In the genomic region with DNA sequence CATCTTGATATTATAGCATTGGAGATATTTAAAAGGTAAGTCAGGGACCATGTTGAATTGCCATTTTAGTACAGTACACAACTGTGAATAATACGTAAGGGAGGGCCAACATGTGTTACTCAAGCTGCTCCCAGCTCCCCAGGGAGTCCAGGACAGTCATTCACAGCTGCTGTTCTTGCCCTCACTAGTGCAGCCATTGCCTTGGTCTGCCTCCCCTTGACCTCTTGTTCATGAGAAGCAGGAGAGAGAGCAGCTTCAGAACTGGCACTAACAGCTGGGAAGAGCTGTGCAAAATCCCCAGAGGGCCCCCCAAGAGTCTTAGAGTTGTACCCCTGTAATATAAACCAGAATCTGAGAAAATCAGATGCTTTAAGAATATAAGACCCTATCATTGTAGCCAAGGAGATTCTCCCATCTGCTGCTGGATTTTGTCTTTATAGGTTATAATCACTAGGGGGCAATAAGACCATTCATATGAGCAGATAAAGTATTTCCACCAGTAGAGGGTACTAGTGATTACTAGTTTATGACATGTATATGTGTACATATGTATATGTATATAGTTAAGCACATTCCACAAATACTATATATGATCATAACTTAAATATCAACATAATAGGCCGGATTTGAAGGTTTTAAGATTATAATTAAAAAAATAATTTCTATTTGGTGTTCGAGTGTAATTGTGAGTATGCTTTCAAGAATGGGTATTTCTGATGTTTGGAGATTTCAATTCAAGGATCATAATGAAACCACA, we compare ENCODE assay signal across 9 cellular contexts. TPM values are rescaled to one million over a fixed set of nuclear protein-coding genes. Genes with fewer than 3 reads are reported as not detected.
DNase-seq lines count a peak whose midpoint lies in the region; ATAC-seq, FAIRE-seq and TF ChIP-seq lines count a peak whose summit lies in the region.
"Had no signal": no experiment of that assay in that cellular context is flagged by ENCODE, and none has a peak within 500 bp of the region (broad histone marks: within the 10 kb centered on the region; RNA-seq: fewer than 3 reads in every experiment).

No MANE protein-coding gene starts in this region.

- BruUV-seq in mammary epithelial cell (replicated peaks; lab: Mats Ljungman, UMichigan), result no TSS peak

- H3K4me3 ChIP-seq in GM12865 (ENCODE audit: low read depth, low read length) (no peak overlapping the region), HL-60 (replicated peaks; ENCODE audit: insufficient read depth, low read length) (no peak overlapping the region), mammary epithelial cell (replicated peaks in 1 of 3; ENCODE audit: insufficient read depth in 1 of 3, low read depth in 2 of 3, low read length in 3 of 3) (no peak overlapping the region)

- H3K4me3 Mint-ChIP-seq in type B pancreatic cell, result no peak overlapping the region

- H3K9ac ChIP-seq in mammary epithelial cell (ENCODE audit: insufficient read depth, low read length), result no peak overlapping the region

- TF ChIP-seq CTCF in GM12865 (IDR thresholded peaks at IDR 0.05; ENCODE audit: insufficient read depth, low read depth, low read length, missing control alignments), result peak; percentile 49
- TF ChIP-seq CTCF in HL-60 (IDR thresholded peaks at IDR 0.05; ENCODE audit: insufficient read depth, low read length), result peak; percentile 71
- TF ChIP-seq CTCF in mammary epithelial cell (conservative IDR thresholded peaks at IDR 0.05 in 1 of 2, IDR thresholded peaks at IDR 0.05 in 1 of 2; ENCODE audit: extremely low read depth in 1 of 2, insufficient read depth in 1 of 2, low read depth in 1 of 2, low read length in 2 of 2), result peak; percentile 76 to 79
- peak; percentile 83 for TF ChIP-seq CTCF in type B pancreatic cell (conservative IDR thresholded peaks at IDR 0.05)

- no peaks in the 10 kb centered on the region for H3K9me3 Mint-ChIP-seq in type B pancreatic cell

- H4K20me1 ChIP-seq in mammary epithelial cell (ENCODE audit: insufficient read depth, low read length), result no peaks in the 10 kb centered on the region

- WGBS in mammary epithelial cell (ENCODE audit: low coverage, missing lambda C conversion rate), result 23% methylated on average over 3 of the region's 3 CpGs

- H3K36me3 ChIP-seq in mammary epithelial cell (ENCODE audit: insufficient read depth, low read length), result peaks cover 4% of the 10 kb centered on the region

- H3K4me2 ChIP-seq in mammary epithelial cell (ENCODE audit: insufficient read depth, low read depth, low read length), result no peak overlapping the region

- H3K79me2 ChIP-seq in mammary epithelial cell (ENCODE audit: insufficient read depth, low read length), result no peaks in the 10 kb centered on the region

- peak overlapping the region; percentile 10 for H2AFZ ChIP-seq in mammary epithelial cell (ENCODE audit: low read depth, low read length)

- no peaks in the 10 kb centered on the region for H3K9me3 ChIP-seq in mammary epithelial cell (replicated peaks; ENCODE audit: insufficient read depth, low read length)

- CTCF ChIA-PET in mammary epithelial cell (lab: Charles Lee; ENCODE audit: low non-redundant PET), result interaction anchor here (0.5 kb wide), 1 partner anchor 419 kb away, joined by 6 read pairs; no protein-coding TSS in a partner anchor

- no peak overlapping the region for H3K27ac ChIP-seq in HL-60 (replicated peaks)
- H3K27ac ChIP-seq in mammary epithelial cell (ENCODE audit: insufficient read depth, low read depth, low read length), result no peak overlapping the region

- intact Hi-C loops in mammary epithelial cell (cut with micrococcal nuclease) (loop anchor here (1.0 to 10.0 kb wide), 4 partner anchors 11 to 740 kb away; no protein-coding TSS in a partner anchor), left colon (cut with DNase I, micrococcal nuclease) (no loop called here)

- no peaks in the 10 kb centered on the region for H3K4me1 ChIP-seq in mammary epithelial cell (ENCODE audit: insufficient read depth, low read length)

- H3K27ac Mint-ChIP-seq in type B pancreatic cell, result no peak overlapping the region

- peak; percentile 90 for ATAC-seq in left colon

- peaks cover 4% of the 10 kb centered on the region for H3K36me3 Mint-ChIP-seq in type B pancreatic cell

- no peaks in the 10 kb centered on the region for H3K27me3 ChIP-seq in HL-60 (ENCODE audit: insufficient read depth, poor library complexity, severe bottlenecking)
- H3K27me3 ChIP-seq in mammary epithelial cell (ENCODE audit: insufficient read depth, low read length), result no peaks in the 10 kb centered on the region

- dilution Hi-C loops in mammary epithelial cell (cut with HindIII; ENCODE audit: low sequenced_read_pairs), result no loop called here

- FAIRE-seq in A204.1 (lab: Jason Lieb, UNC), result peak; percentile 99

- DNase-seq in GM12865 (ENCODE audit: low read depth) (peak; percentile 48), HL-60 (ENCODE audit: low read depth in 1 of 2, low spot score in 1 of 2) (no peak), NCI-H82 (lab: John Stamatoyannopoulos, UW) (peak; percentile 97), mammary epithelial cell (peak; percentile 28), left colon (no peak), type B pancreatic cell (ENCODE audit: extremely low spot score, unreplicated experiment) (no peak)
- DNase-seq in activated CD4-positive, alpha-beta T cell treated with anti-CD3 and anti-CD28 coated beads, Interleukin-2, amount 50 U/mL, for 4 hours, result no peak

- in situ Hi-C loops in mammary epithelial cell (cut with MboI; ENCODE audit: low sequenced_read_pairs in 2 of 2), result loop anchor here in 1 of 2 donors (25.0 kb wide), 1 partner anchor 742 kb away; the partner anchor contains the start of gene TTC22

- H3K27me3 Mint-ChIP-seq in type B pancreatic cell, result no peaks in the 10 kb centered on the region

- H3K4me1 Mint-ChIP-seq in type B pancreatic cell (ENCODE audit: unreplicated experiment), result no peaks in the 10 kb centered on the region

RNA-seq across cellular contexts. Expression of gene TCEANC2, which starts 16.6 kb away (rescaled TPM):
- 1 to 10 TPM; 3.8 to 5.5 TPM for total RNA-seq in mammary epithelial cell
- 3.4 TPM for polyA plus RNA-seq in mammary epithelial cell
- polyA minus RNA-seq in mammary epithelial cell, result 9.6 TPM
- total RNA-seq in left colon, result 1 to 10 TPM; 3.4 to 4.4 TPM
- total RNA-seq in type B pancreatic cell (ENCODE audit: low replicate concordance), result 5.5 and 7.6 TPM in 2 replicates

RNA-seq across cellular contexts. Expression of gene TMEM59, which starts 17.0 kb away (rescaled TPM):
- total RNA-seq in mammary epithelial cell (100 to 1,000 TPM; 164 to 223 TPM), left colon (1,000 to 10,000 TPM in 1 of 2 donors, 100 to 1,000 TPM in 1; 782 to 1,105 TPM), type B pancreatic cell (ENCODE audit: low replicate concordance) (283 and 390 TPM in 2 replicates)
- polyA plus RNA-seq in mammary epithelial cell, result 182 TPM
- polyA minus RNA-seq in mammary epithelial cell, result 61.5 TPM

RNA-seq across cellular contexts. Expression of gene LDLRAD1, which starts 52.0 kb away (rescaled TPM):
- total RNA-seq in mammary epithelial cell (not detected), left colon (not detected), type B pancreatic cell (ENCODE audit: low replicate concordance) (1.3 and 1.5 TPM in 2 replicates)
- not detected for polyA plus RNA-seq in mammary epithelial cell
- not detected for polyA minus RNA-seq in mammary epithelial cell
- total RNA-seq: temporal lobe had no signal

Comparison
In these comparisons a context has a peak if more than half of its experiments do, and no peak if none do; other contexts are left out.
1. DNase-seq: peak in GM12865 (single experiment), NCI-H82 (single experiment) and mammary epithelial cell (single experiment); none in HL-60 (0 of 2), left colon (0 of 2), type B pancreatic cell (single experiment) and activated CD4-positive, alpha-beta T cell treated with anti-CD3 and anti-CD28 coated beads, Interleukin-2, amount 50 U/mL, for 4 hours (0 of 2).
2. Peak in every context shown above with its lines, with median percentiles within 50 percentile points of each other: CTCF ChIP-seq.